Comparison of ENCODE assay signal across 26 cellular contexts in genomic region chr1:96183928-96184327, GRCh38.
"Had no signal": no experiment of that assay in that cellular context is flagged by ENCODE, and none has a peak within 500 bp of the region (broad histone marks: within the 10 kb centered on the region; RNA-seq: fewer than 3 reads in every experiment).

No MANE protein-coding gene starts in this region.

- H3K9ac ChIP-seq: parathyroid adenoma had no signal

- H3K4me3 ChIP-seq: left ventricle myocardium inferior, lung, mucosa of descending colon, psoas muscle, right lobe of liver, smooth muscle cell, tibial nerve, uterus had no signal

- H3K27ac Mint-ChIP-seq: naive thymus-derived CD4-positive, alpha-beta T cell; natural killer cell treated with Interleukin-12 subunit alpha and Interleukin-12 subunit beta and Interleukin-15 and Interleukin-18, amount 100 ng/mL, for 72 hours; stimulated activated memory B cell treated with anti-CD40 and anti-IgM and Interleukin-4, amounts not matched to agents 10 μg/mL and 1 μg/mL and 100 μg/mL, for 72 hours; stimulated activated naive CD8-positive, alpha-beta T cell treated with anti-CD3 and anti-CD28 coated beads, Interleukin-15, amount 100 ng/mL, for 72 hours; type B pancreatic cell had no signal

- H3K79me2 ChIP-seq: parathyroid adenoma had no signal

- H3K4me1 Mint-ChIP-seq: neural crest cell; stimulated activated memory B cell treated with anti-CD40 and anti-IgM and Interleukin-4, amounts not matched to agents 10 μg/mL and 1 μg/mL and 100 μg/mL, for 72 hours; stimulated activated naive CD8-positive, alpha-beta T cell treated with anti-CD3 and anti-CD28 coated beads, Interleukin-15, amount 100 ng/mL, for 72 hours had no signal

- H3K36me3 Mint-ChIP-seq: naive thymus-derived CD4-positive, alpha-beta T cell; stimulated activated memory B cell treated with anti-CD40 and anti-IgM and Interleukin-4, amounts not matched to agents 10 μg/mL and 1 μg/mL and 100 μg/mL, for 72 hours; type B pancreatic cell had no signal

- H3K36me3 ChIP-seq: left ventricle myocardium inferior, neutrophil, right lobe of liver, tibial nerve, uterus had no signal

- H3K4me3 Mint-ChIP-seq: naive thymus-derived CD4-positive, alpha-beta T cell; natural killer cell treated with Interleukin-12 subunit alpha and Interleukin-12 subunit beta and Interleukin-15 and Interleukin-18, amount 100 ng/mL, for 72 hours; neural crest cell; stimulated activated memory B cell treated with anti-CD40 and anti-IgM and Interleukin-4, amounts not matched to agents 10 μg/mL and 1 μg/mL and 100 μg/mL, for 72 hours; stimulated activated naive CD8-positive, alpha-beta T cell treated with anti-CD3 and anti-CD28 coated beads, Interleukin-15, amount 100 ng/mL, for 72 hours; type B pancreatic cell had no signal

- H3K4me2 ChIP-seq: smooth muscle cell had no signal

- H2AFZ ChIP-seq: parathyroid adenoma had no signal

- H3K9me3 Mint-ChIP-seq: neural crest cell, type B pancreatic cell had no signal

- H3K27me3 Mint-ChIP-seq: naive thymus-derived CD4-positive, alpha-beta T cell; natural killer cell treated with Interleukin-12 subunit alpha and Interleukin-12 subunit beta and Interleukin-15 and Interleukin-18, amount 100 ng/mL, for 72 hours; stimulated activated memory B cell treated with anti-CD40 and anti-IgM and Interleukin-4, amounts not matched to agents 10 μg/mL and 1 μg/mL and 100 μg/mL, for 72 hours; stimulated activated naive CD8-positive, alpha-beta T cell treated with anti-CD3 and anti-CD28 coated beads, Interleukin-15, amount 100 ng/mL, for 72 hours; type B pancreatic cell had no signal

- H3K27ac ChIP-seq: left ventricle myocardium inferior, neutrophil, parathyroid adenoma, psoas muscle, right lobe of liver, tibial nerve, uterus had no signal

- H3K4me1 ChIP-seq: left ventricle myocardium inferior, parathyroid adenoma, psoas muscle, right lobe of liver, tibial nerve, uterus had no signal

- ATAC-seq: mucosa of descending colon; naive thymus-derived CD4-positive, alpha-beta T cell; natural killer cell treated with Interleukin-12 subunit alpha and Interleukin-12 subunit beta and Interleukin-15 and Interleukin-18, amount 100 ng/mL, for 72 hours; psoas muscle; right lobe of liver; stimulated activated memory B cell treated with anti-CD40 and anti-IgM and Interleukin-4, amounts not matched to agents 10 μg/mL and 1 μg/mL and 100 μg/mL, for 72 hours; stimulated activated naive CD8-positive, alpha-beta T cell treated with anti-CD3 and anti-CD28 coated beads, Interleukin-15, amount 100 ng/mL, for 72 hours had no signal

- H3K9me3 ChIP-seq: left ventricle myocardium inferior, neutrophil, psoas muscle, right lobe of liver, tibial nerve, uterus had no signal

- H3K27me3 ChIP-seq: neutrophil, right lobe of liver, tibial nerve, uterus had no signal

- DNase-seq: hippocampal formation; islet precursor cell; left ventricle myocardium inferior; midbrain; mucosa of descending colon; naive thymus-derived CD4-positive, alpha-beta T cell; occipital lobe; psoas muscle; right lobe of liver; stimulated activated CD4-positive, alpha-beta T cell treated with anti-CD3 and anti-CD28 coated beads, Interleukin-1b, Interleukin-23, amount 100 ng/mL, for 48 hours; stimulated activated CD4-positive, alpha-beta T cell treated with anti-CD3 and anti-CD28 coated beads, Interleukin-2, amount 100 ng/mL, for 48 hours; stimulated activated CD4-positive, alpha-beta T cell treated with anti-CD3 and anti-CD28 coated beads, Interleukin-4, amount 100 ng/mL, for 4 hours; stimulated activated CD8-positive, alpha-beta memory T cell treated with anti-CD3 and anti-CD28 coated beads, Interleukin-4, amount 100 ng/mL, for 48 hours; stimulated activated naive CD4-positive, alpha-beta T cell treated with Interleukin-2 at 50 U/mL for 16 hours; stimulated activated naive CD8-positive, alpha-beta T cell treated with anti-CD3 and anti-CD28 coated beads, Interleukin-15, amount 100 ng/mL, for 72 hours; substantia nigra; uterus had no signal
